In genomic region chr14:77862154-77862783, GRCh38 we compare ENCODE assay signal across 1 cellular context.
A peak's percentile ranks its signal among the peaks of the same experiment; 100 is the strongest.
TF ChIP-seq lines count a peak whose summit lies in the region.

No MANE protein-coding gene starts in this region.

TF ChIP-seq in K562, 482 proteins besides CTCF, POLR2A, EP300 and RAD21 (continued from another document):
- TF ChIP-seq, protein P1, sequence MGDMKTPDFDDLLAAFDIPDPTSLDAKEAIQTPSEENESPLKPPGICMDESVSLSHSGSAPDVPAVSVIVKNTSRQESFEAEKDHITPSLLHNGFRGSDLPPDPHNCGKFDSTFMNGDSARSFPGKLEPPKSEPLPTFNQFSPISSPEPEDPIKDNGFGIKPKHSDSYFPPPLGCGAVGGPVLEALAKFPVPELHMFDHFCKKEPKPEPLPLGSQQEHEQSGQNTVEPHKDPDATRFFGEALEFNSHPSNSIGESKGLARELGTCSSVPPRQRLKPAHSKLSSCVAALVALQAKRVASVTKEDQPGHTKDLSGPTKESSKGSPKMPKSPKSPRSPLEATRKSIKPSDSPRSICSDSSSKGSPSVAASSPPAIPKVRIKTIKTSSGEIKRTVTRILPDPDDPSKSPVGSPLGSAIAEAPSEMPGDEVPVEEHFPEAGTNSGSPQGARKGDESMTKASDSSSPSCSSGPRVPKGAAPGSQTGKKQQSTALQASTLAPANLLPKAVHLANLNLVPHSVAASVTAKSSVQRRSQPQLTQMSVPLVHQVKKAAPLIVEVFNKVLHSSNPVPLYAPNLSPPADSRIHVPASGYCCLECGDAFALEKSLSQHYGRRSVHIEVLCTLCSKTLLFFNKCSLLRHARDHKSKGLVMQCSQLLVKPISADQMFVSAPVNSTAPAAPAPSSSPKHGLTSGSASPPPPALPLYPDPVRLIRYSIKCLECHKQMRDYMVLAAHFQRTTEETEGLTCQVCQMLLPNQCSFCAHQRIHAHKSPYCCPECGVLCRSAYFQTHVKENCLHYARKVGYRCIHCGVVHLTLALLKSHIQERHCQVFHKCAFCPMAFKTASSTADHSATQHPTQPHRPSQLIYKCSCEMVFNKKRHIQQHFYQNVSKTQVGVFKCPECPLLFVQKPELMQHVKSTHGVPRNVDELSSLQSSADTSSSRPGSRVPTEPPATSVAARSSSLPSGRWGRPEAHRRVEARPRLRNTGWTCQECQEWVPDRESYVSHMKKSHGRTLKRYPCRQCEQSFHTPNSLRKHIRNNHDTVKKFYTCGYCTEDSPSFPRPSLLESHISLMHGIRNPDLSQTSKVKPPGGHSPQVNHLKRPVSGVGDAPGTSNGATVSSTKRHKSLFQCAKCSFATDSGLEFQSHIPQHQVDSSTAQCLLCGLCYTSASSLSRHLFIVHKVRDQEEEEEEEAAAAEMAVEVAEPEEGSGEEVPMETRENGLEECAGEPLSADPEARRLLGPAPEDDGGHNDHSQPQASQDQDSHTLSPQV (IDR thresholded peaks at IDR 0.05) = peak; percentile 76
- TF ChIP-seq FOXA3 (CRISPR knock-in tag; conservative IDR thresholded peaks at IDR 0.05 in 1 of 2, IDR thresholded peaks at IDR 0.05 in 1 of 2) (peak in 1 of 2 experiments; percentile 26; a peak in 1 of 4 replicates), DLX4 (CRISPR knock-in tag; IDR thresholded peaks at IDR 0.05) (no peak), ZBTB11 (CRISPR knock-in tag; IDR thresholded peaks at IDR 0.05) (no peak), HOXB6 (CRISPR knock-in tag; IDR thresholded peaks at IDR 0.05; ENCODE audit: borderline replicate concordance) (no peak), FIP1L1 (IDR thresholded peaks at IDR 0.05; ENCODE audit: low read depth, low read length, poor library complexity, severe bottlenecking) (no peak), ZBTB7A (IDR thresholded peaks at IDR 0.05; ENCODE audit: borderline replicate concordance, control insufficient read depth, low read depth, low read length) (peak; percentile 91), ARID2 (IDR thresholded peaks at IDR 0.05) (peak; percentile 88), ZBTB1 (CRISPR knock-in tag; IDR thresholded peaks at IDR 0.05; ENCODE audit: borderline replicate concordance, low read depth) (no peak), BRF2 (IDR thresholded peaks at IDR 0.05; ENCODE audit: borderline replicate concordance, insufficient read depth, insufficient read length) (no peak), ZNF76 (CRISPR knock-in tag; IDR thresholded peaks at IDR 0.05; ENCODE audit: borderline replicate concordance) (no peak), ZBTB2 (IDR thresholded peaks at IDR 0.05) (0 out of 2 replicates have a peak, but pooled peaks have one; percentile 40), IFI16 (CRISPR knock-in tag; IDR thresholded peaks at IDR 0.05) (no peak), TSC22D4 (tag; IDR thresholded peaks at IDR 0.05) (no peak), JUNB (CRISPR knock-in tag; conservative IDR thresholded peaks at IDR 0.05) (no peak), FOS (IDR thresholded peaks at IDR 0.05; ENCODE audit: extremely low read depth, insufficient read length) (no peak), SMC3 (conservative IDR thresholded peaks at IDR 0.05; ENCODE audit: insufficient read depth, low read depth, low read length) (peak; percentile 83), CC2D1A (IDR thresholded peaks at IDR 0.05) (peak; percentile 80), MYBL2 (IDR thresholded peaks at IDR 0.05; ENCODE audit: low read depth) (no peak), MYBL2 (CRISPR knock-in tag; IDR thresholded peaks at IDR 0.05; ENCODE audit: borderline replicate concordance) (no peak), ATF1 (CRISPR knock-in tag; IDR thresholded peaks at IDR 0.05) (no peak), ATF1 (tag; IDR thresholded peaks at IDR 0.05) (no peak), KDM2B (CRISPR knock-in tag; IDR thresholded peaks at IDR 0.05) (no peak), TAF9B (IDR thresholded peaks at IDR 0.05; ENCODE audit: partially characterized antibody) (no peak), CREB3 (tag; conservative IDR thresholded peaks at IDR 0.05; ENCODE audit: low read depth) (no peak), ESRRA (IDR thresholded peaks at IDR 0.05; ENCODE audit: borderline replicate concordance, low read depth) (peak; percentile 77), ZNF655 (CRISPR knock-in tag; IDR thresholded peaks at IDR 0.05) (no peak), ERF (CRISPR knock-in tag; IDR thresholded peaks at IDR 0.05) (no peak), STAG1 (CRISPR knock-in tag; IDR thresholded peaks at IDR 0.05; ENCODE audit: borderline replicate concordance) (peak; percentile 60; the same call in 1 of the 2 replicates), KDM1A (IDR thresholded peaks at IDR 0.05) (no peak), NR4A1 (CRISPR knock-in tag; IDR thresholded peaks at IDR 0.05) (no peak), NR4A1 (tag; IDR thresholded peaks at IDR 0.05) (peak; percentile 47; the same call in 1 of the 2 replicates), ZNF140 (CRISPR knock-in tag; IDR thresholded peaks at IDR 0.05) (no peak), GATAD2A (IDR thresholded peaks at IDR 0.05) (peak; percentile 23; the same call in 1 of the 2 replicates), RCOR1 (IDR thresholded peaks at IDR 0.05; ENCODE audit: borderline replicate concordance in 1 of 2, low read depth in 2 of 2, low read length in 2 of 2) (no peak), MAZ (CRISPR knock-in tag; conservative IDR thresholded peaks at IDR 0.05 in 1 of 2, IDR thresholded peaks at IDR 0.05 in 1 of 2) (peak in 1 of 2 experiments; percentile 48; a peak in 2 of 4 replicates), ZNF280B (CRISPR knock-in tag; IDR thresholded peaks at IDR 0.05) (no peak), BRD4 (IDR thresholded peaks at IDR 0.05) (no peak)
- TF ChIP-seq, protein P2, sequence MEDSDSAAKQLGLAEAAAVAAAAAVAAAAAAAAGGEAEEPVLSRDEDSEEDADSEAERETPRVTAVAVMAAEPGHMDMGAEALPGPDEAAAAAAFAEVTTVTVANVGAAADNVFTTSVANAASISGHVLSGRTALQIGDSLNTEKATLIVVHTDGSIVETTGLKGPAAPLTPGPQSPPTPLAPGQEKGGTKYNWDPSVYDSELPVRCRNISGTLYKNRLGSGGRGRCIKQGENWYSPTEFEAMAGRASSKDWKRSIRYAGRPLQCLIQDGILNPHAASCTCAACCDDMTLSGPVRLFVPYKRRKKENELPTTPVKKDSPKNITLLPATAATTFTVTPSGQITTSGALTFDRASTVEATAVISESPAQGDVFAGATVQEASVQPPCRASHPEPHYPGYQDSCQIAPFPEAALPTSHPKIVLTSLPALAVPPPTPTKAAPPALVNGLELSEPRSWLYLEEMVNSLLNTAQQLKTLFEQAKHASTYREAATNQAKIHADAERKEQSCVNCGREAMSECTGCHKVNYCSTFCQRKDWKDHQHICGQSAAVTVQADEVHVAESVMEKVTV (CRISPR knock-in tag; IDR thresholded peaks at IDR 0.05) = peak; percentile 63; the same call in 1 of the 2 replicates
